ENCODE assay signal across 7 cellular contexts in the genomic region with DNA sequence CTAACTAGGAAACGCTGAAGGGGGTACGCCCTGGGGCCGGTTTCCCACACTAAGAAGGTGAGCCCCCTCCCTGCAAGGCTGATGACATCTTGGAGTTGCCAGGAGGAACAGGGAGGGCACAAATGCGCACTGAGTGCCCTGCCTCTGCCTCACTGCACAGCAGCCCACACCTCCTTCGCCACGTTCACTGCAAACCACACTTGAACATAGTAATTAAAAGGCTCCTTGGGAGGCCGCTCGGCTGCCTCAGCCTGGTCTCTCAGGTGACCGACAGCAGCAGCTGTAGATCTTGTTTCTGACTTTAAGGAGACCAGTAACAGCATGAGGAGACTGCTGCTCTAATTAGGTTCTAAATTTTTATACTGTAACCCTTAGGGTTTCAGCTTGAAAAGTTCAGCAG.
DNase-seq lines count a peak whose midpoint lies in the region; ATAC-seq, FAIRE-seq and TF ChIP-seq lines count a peak whose summit lies in the region.
"Not testable (repeated sequence)": the region's sequence is repeated elsewhere in the genome, so short reads cannot be mapped to it uniquely, and the experiment has no call there.

No MANE protein-coding gene starts in this region.

- ATAC-seq in GM23338, result not testable (repeated sequence)
- ATAC-seq in gastrocnemius medialis, result peak in 1 of 2 donors; percentile 49

- not testable (repeated sequence) for H3K36me3 ChIP-seq in GM23338 (ENCODE audit: insufficient read depth); gastrocnemius medialis

- not testable (repeated sequence) for H3K4me1 ChIP-seq in GM23338 (ENCODE audit: insufficient read depth)
- H3K4me1 ChIP-seq in gastrocnemius medialis, result peaks cover 15 to 25% of the 10 kb centered on the region in 2 donors

- not testable (repeated sequence) for H3K4me3 Mint-ChIP-seq in GM23338, nephron

- TF ChIP-seq CTCF in GM23338 (conservative IDR thresholded peaks at IDR 0.05; ENCODE audit: low read depth in 2 of 2); nephron (IDR thresholded peaks at IDR 0.05; ENCODE audit: unreplicated experiment in 3 of 3); gastrocnemius medialis (IDR thresholded peaks at IDR 0.05 in 4 of 5, conservative IDR thresholded peaks at IDR 0.05 in 1 of 5): not testable (repeated sequence)

- not testable (repeated sequence) for H4K20me1 ChIP-seq in GM23338 (replicated peaks; ENCODE audit: insufficient read depth)

- peak; percentile 23 for FAIRE-seq in urothelium cell line (lab: Jason Lieb, UNC)

- H2AFZ ChIP-seq in GM23338, result not testable (repeated sequence)

- H3F3A ChIP-seq in GM23338 (replicated peaks; ENCODE audit: low read depth), result not testable (repeated sequence)

- H3K9me3 Mint-ChIP-seq in GM23338, nephron: not testable (repeated sequence)

- H3K27me3 ChIP-seq in GM23338 (ENCODE audit: insufficient read depth); gastrocnemius medialis: not testable (repeated sequence)

- not testable (repeated sequence) for H3K4me3 ChIP-seq in GM23338, gastrocnemius medialis

- H3K9me3 ChIP-seq in gastrocnemius medialis, result not testable (repeated sequence)

- not testable (repeated sequence) for H3K27me3 Mint-ChIP-seq in GM23338 (ENCODE audit: insufficient read depth, low read depth, poor library complexity); nephron (ENCODE audit: low read depth)

- DNase-seq in GM23338 (ENCODE audit: low spot score); urothelium cell line (ENCODE audit: low spot score): not testable (repeated sequence)
- DNase-seq in NCI-H2107 treated with DMSO at 0.1 percent for 48 hours (lab: John Stamatoyannopoulos, UW; ENCODE audit: unreplicated experiment), result peak; percentile 14
- peak; percentile 13 for DNase-seq in NCI-H524 treated with DMSO at 0.1 percent for 48 hours (lab: John Stamatoyannopoulos, UW)
- DNase-seq in cardiac septum (ENCODE audit: low spot score), result peak; percentile 67
- peak in 1 of 2 donors; percentile 43 for DNase-seq in gastrocnemius medialis

- in situ Hi-C loops in gastrocnemius medialis (cut with MboI; ENCODE audit: low sequenced_read_pairs in 4 of 4), result not testable (repeated sequence)

- intact Hi-C loops in cardiac septum (cut with DNase I); gastrocnemius medialis (cut with DNase I; ENCODE audit: low total_unique reads): not testable (repeated sequence)

- H3K27ac ChIP-seq in GM23338 (ENCODE audit: low read depth), result 0 out of 2 replicates have a peak overlapping the region, but pooled peaks have one; percentile 50
- H3K27ac ChIP-seq in gastrocnemius medialis, result peak overlapping the region; percentile 66 to 81 (median 70)

- H3K9me2 ChIP-seq in GM23338 (ENCODE audit: insufficient read depth), result not testable (repeated sequence)

- H3K4me1 Mint-ChIP-seq in GM23338 (peaks cover 11% of the 10 kb centered on the region), nephron (peaks cover 51% of the 10 kb centered on the region)

- not testable (repeated sequence) for H3K4me2 ChIP-seq in GM23338

- not testable (repeated sequence) for H3K79me2 ChIP-seq in GM23338 (replicated peaks; ENCODE audit: insufficient read depth)

- not testable (repeated sequence) for TF ChIP-seq POLR2A in gastrocnemius medialis (IDR thresholded peaks at IDR 0.05)

- not testable (repeated sequence) for H3K36me3 Mint-ChIP-seq in GM23338 (ENCODE audit: low read depth); nephron (ENCODE audit: low read depth)

- H3K27ac Mint-ChIP-seq in GM23338 (peak overlapping the region; percentile 56; the same call in 1 of the 2 replicates), nephron (peak overlapping the region; percentile 50 to 79 (median 71))
